ENCODE assay signal across 8 cellular contexts in the genomic region with DNA sequence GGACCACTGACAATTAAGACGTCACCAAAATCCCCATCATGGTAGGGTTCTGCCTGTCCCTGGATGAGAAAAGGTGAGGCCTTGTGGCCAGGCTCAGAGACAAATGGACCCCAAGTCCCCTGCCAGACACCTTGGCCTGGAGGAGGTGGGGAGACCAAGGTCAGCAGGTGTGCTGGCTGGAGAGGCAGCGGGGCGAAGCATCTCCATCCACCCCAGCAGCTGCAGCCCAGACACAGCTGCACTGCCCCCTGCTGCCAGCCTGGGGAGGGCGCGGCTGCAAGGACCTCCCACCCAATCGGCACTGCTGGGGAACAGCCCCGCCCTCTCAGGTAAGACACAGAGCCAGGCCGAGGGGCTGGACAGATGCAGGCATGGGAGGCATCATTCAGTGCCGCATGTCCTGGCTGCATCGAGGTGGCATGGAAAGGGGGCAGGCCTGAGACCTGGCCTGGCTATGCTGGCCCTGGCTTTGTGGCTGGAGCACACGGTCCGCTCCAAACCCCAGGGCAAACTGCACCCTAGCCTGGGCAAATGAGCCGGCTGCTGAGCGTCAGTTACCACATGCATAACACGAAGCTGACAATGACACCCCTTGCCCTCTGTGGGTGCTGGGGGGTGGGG. TPM values are rescaled to one million over a fixed set of nuclear protein-coding genes. Genes with fewer than 3 reads are reported as not detected.
DNase-seq lines count a peak whose midpoint lies in the region; ATAC-seq, FAIRE-seq and TF ChIP-seq lines count a peak whose summit lies in the region.

No MANE protein-coding gene starts in this region.

- H4K20me1 ChIP-seq in IMR-90 (ENCODE audit: insufficient read depth, low read length) (peaks cover 3% of the 10 kb centered on the region; the same call in 1 of the 2 replicates), H1 (replicated peaks in 1 of 2; ENCODE audit: control insufficient read depth in 1 of 2, insufficient read depth in 2 of 2, low read length in 2 of 2) (no peaks in the 10 kb centered on the region)

- H2BK5ac ChIP-seq in IMR-90 (ENCODE audit: low read depth, low read length, poor library complexity, severe bottlenecking) = no peak overlapping the region
- H2BK5ac ChIP-seq in H1 (ENCODE audit: low read depth, low read length) = no peak overlapping the region

- H3K23ac ChIP-seq in IMR-90 (ENCODE audit: low read depth, low read length) (no peak overlapping the region), H1 (ENCODE audit: insufficient read length) (no peak overlapping the region)

- H3K79me2 ChIP-seq in H1 (ENCODE audit: control insufficient read depth in 1 of 2, insufficient read depth in 2 of 2, low read length in 2 of 2) = no peaks in the 10 kb centered on the region

- intact Hi-C loops in IMR-90 (cut with micrococcal nuclease) = no loop called here

- H3K79me1 ChIP-seq in IMR-90 (ENCODE audit: low read depth in 1 of 2, low read length in 2 of 2) = peaks cover 0 to 19% of the 10 kb centered on the region in 2 experiments; a peak in 2 of 4 replicates
- H3K79me1 ChIP-seq in H1 (ENCODE audit: low read depth, low read length) = no peaks in the 10 kb centered on the region

- H3K23me2 ChIP-seq in H1 (ENCODE audit: low read depth, low read length) = no peaks in the 10 kb centered on the region

- H3K27me3 ChIP-seq in IMR-90 (ENCODE audit: control insufficient read depth, insufficient read depth, low read length) = no peaks in the 10 kb centered on the region
- no peaks in the 10 kb centered on the region for H3K27me3 ChIP-seq in H1 (replicated peaks in 1 of 4; ENCODE audit: control insufficient read depth in 3 of 4, extremely low read depth in 1 of 4, insufficient read depth in 3 of 4, low read length in 3 of 4)

- H2BK12ac ChIP-seq in H1 (ENCODE audit: low read depth, low read length) = peak overlapping the region; percentile 92; the same call in 1 of the 2 replicates

- H3K36me3 ChIP-seq in IMR-90 (ENCODE audit: control insufficient read depth, insufficient read depth, low read length) (peaks cover 8% of the 10 kb centered on the region; the same call in 1 of the 2 replicates), H1 (ENCODE audit: control insufficient read depth in 2 of 4, insufficient read depth in 4 of 4, low read length in 3 of 4) (no peaks in the 10 kb centered on the region; a peak in 1 of 8 replicates)

- no peak for TF ChIP-seq RAD21 in IMR-90 (IDR thresholded peaks at IDR 0.05; ENCODE audit: low read length)
- peak; percentile 63 to 71 for TF ChIP-seq RAD21 in H1 (IDR thresholded peaks at IDR 0.05 in 1 of 2, conservative IDR thresholded peaks at IDR 0.05 in 1 of 2; ENCODE audit: low read depth in 2 of 2, low read length in 2 of 2)

- DNase-seq in ELF-1 (ENCODE audit: low read depth, low spot score) (peak; percentile 90), IMR-90 (no peak), H1 (ENCODE audit: low read depth in 1 of 2, low spot score in 2 of 2) (peak; percentile 47 to 90), NCI-H2081 treated with DMSO at 0.1 percent for 48 hours (lab: John Stamatoyannopoulos, UW) (no peak), ureter (ENCODE audit: low spot score) (no peak)
- DNase-seq in activated CD4-positive, alpha-beta T cell treated with anti-CD3 and anti-CD28 coated beads, Interleukin-2, amount 50 U/mL, for 1 hour = peak; percentile 73
- DNase-seq in stimulated activated CD4-positive, alpha-beta T cell treated with anti-CD3 and anti-CD28 coated beads, Interleukin-12 subunit alpha, Interleukin-12 subunit beta, amount 100 ng/mL, for 48 hours (ENCODE audit: low read depth in 2 of 3, low spot score in 1 of 3) = peak; percentile 42 to 64 (median 60)

- in situ Hi-C loops in IMR-90 (cut with MboI; ENCODE audit: low sequenced_read_pairs) = no loop called here

- H3K9me3 ChIP-seq in IMR-90 (ENCODE audit: control insufficient read depth, insufficient read depth, low read length) (no peaks in the 10 kb centered on the region), H1 (ENCODE audit: insufficient read depth in 2 of 2, low read depth in 1 of 2, low read length in 1 of 2) (no peaks in the 10 kb centered on the region)

- peak overlapping the region; percentile 78 for H3K4ac ChIP-seq in IMR-90 (ENCODE audit: low read depth, low read length)
- no peak overlapping the region for H3K4ac ChIP-seq in H1 (replicated peaks; ENCODE audit: insufficient read length, low read depth, low read length)

- H2BK15ac ChIP-seq in IMR-90 (ENCODE audit: low read depth, low read length) = peak overlapping the region; percentile 67; the same call in 1 of the 3 replicates
- peak overlapping the region; percentile 92; the same call in 1 of the 2 replicates for H2BK15ac ChIP-seq in H1 (ENCODE audit: low read length)

- H3K27ac ChIP-seq in IMR-90 (ENCODE audit: insufficient read depth, low read length) (no peak overlapping the region; the same call in 1 of the 2 replicates), H1 (ENCODE audit: low read depth, low read length) (no peak overlapping the region)

- no peak for ATAC-seq in IMR-90 (ENCODE audit: low read depth)
- ATAC-seq in HG03460 (IDR thresholded peaks at IDR 0.05; ENCODE audit: unreplicated experiment) = no peak

- H3K18ac ChIP-seq in IMR-90 (ENCODE audit: low read depth, low read length) (no peak overlapping the region), H1 (ENCODE audit: extremely low read depth, low read length) (peak overlapping the region; percentile 71; the same call in 1 of the 2 replicates)

- H4K8ac ChIP-seq in IMR-90 (ENCODE audit: low read depth in 2 of 2, low read length in 2 of 2) (peak overlapping the region; percentile 37 to 88; a peak in 1 of 4 replicates), H1 (ENCODE audit: extremely low read depth, insufficient read depth, low read length) (no peak overlapping the region)

- 0 out of 2 replicates have a peak overlapping the region, but pooled peaks have one; percentile 13 for H4K5ac ChIP-seq in IMR-90 (ENCODE audit: low read depth, low read length)
- no peak overlapping the region for H4K5ac ChIP-seq in H1 (ENCODE audit: insufficient read length, low read depth, low read length)

- TF ChIP-seq EP300 in H1 (IDR thresholded peaks at IDR 0.05; ENCODE audit: borderline replicate concordance in 1 of 2, low read depth in 2 of 2, low read length in 2 of 2) = no peak

- CTCF ChIA-PET in IMR-90 (lab: Yijun Ruan, JAX) (interaction anchor here (0.6 kb wide), 2 partner anchors 77 to 251 kb away, joined by 3 read pairs; no protein-coding TSS in a partner anchor), H1 (lab: Charles Lee; ENCODE audit: partially characterized antibody) (interaction anchor here (0.7 to 21.5 kb wide), 21 partner anchors 9 to 238 kb away, joined by 3 to 312 read pairs (median 4); partner anchors contain the start of gene MFNG)

- no peak overlapping the region for H3K56ac ChIP-seq in IMR-90 (ENCODE audit: extremely low read depth, insufficient read depth, low read length)
- no peak overlapping the region for H3K56ac ChIP-seq in H1 (replicated peaks; ENCODE audit: insufficient read length, low read depth, low read length)

- no peak overlapping the region for H3K9ac ChIP-seq in IMR-90 (ENCODE audit: low read depth, low read length)
- H3K9ac ChIP-seq in H1 (replicated peaks in 1 of 4; ENCODE audit: extremely low read depth in 1 of 4, low read depth in 3 of 4, low read length in 3 of 4) = no peak overlapping the region

- WGBS in IMR-90 (ENCODE audit: extremely low coverage in 2 of 2, insufficient read length in 1 of 2), 2 experiments = 74% methylated on average over 5 of the region's 15 CpGs; no CpG with 5 or more reads in 1 of the 2 experiments
- 36% methylated on average over 14 of the region's 15 CpGs; no CpG with 5 or more reads in 1 of the 2 experiments for WGBS in H1 (ENCODE audit: extremely low coverage in 1 of 2, insufficient coverage in 1 of 2, insufficient read length in 1 of 2, insufficient replicate concordance in 2 of 2, low coverage in 1 of 2, low lambda C conversion rate in 2 of 2, missing lambda C conversion rate in 1 of 2), 2 experiments

- dilution Hi-C loops in IMR-90 (cut with HindIII; ENCODE audit: low sequenced_read_pairs, unreplicated experiment) = no loop called here

- H4K91ac ChIP-seq in IMR-90 (ENCODE audit: insufficient read depth, low read depth, low read length) = peak overlapping the region; percentile 74
- no peak overlapping the region for H4K91ac ChIP-seq in H1 (replicated peaks; ENCODE audit: insufficient read length, low read length)

- H3K4me2 ChIP-seq in IMR-90 (ENCODE audit: low read depth, low read length) = no peak overlapping the region
- H3K4me2 ChIP-seq in H1 (ENCODE audit: insufficient read depth in 1 of 2, low read depth in 2 of 2, low read length in 2 of 2) = peak overlapping the region in 1 of 2 experiments; percentile 17; a peak in 1 of 4 replicates

- TF ChIP-seq CTCF in IMR-90 (conservative IDR thresholded peaks at IDR 0.05; ENCODE audit: low read depth, low read length) = peak; percentile 17; the same call in 1 of the 2 replicates
- peak; percentile 79 to 94 (median 91) for TF ChIP-seq CTCF in H1 (IDR thresholded peaks at IDR 0.05; ENCODE audit: control extremely low read depth in 1 of 3, insufficient read depth in 1 of 3, low read depth in 1 of 3, low read length in 3 of 3)

- peak overlapping the region; percentile 71 for H2AK9ac ChIP-seq in IMR-90 (replicated peaks; ENCODE audit: low read depth, low read length, poor library complexity)

- no peak overlapping the region for H3K4me3 ChIP-seq in IMR-90 (ENCODE audit: insufficient read depth, low read depth, low read length)
- H3K4me3 ChIP-seq in H1 (ENCODE audit: extremely low read depth in 1 of 4, insufficient read depth in 2 of 4, low read depth in 3 of 4, low read length in 4 of 4) = no peak overlapping the region

- TF ChIP-seq POLR2A in IMR-90 (IDR thresholded peaks at IDR 0.05; ENCODE audit: low read depth, low read length) (no peak), H1 (IDR thresholded peaks at IDR 0.05; ENCODE audit: control extremely low read depth in 1 of 2, low read depth in 2 of 2, low read length in 2 of 2) (no peak)

- BruUV-seq in IMR-90 (replicated peaks; lab: Mats Ljungman, UMichigan) = no TSS peak

- POLR2A ChIA-PET in IMR-90 (lab: Charles Lee; ENCODE audit: unreplicated experiment) (no interaction called here), H1 (lab: Charles Lee; ENCODE audit: partially characterized antibody) (interaction anchor here (1.4 to 2.3 kb wide), 2 partner anchors 12 to 63 kb away, joined by 5 to 6 read pairs; partner anchors contain the start of gene MFNG)

- H2BK20ac ChIP-seq in IMR-90 (ENCODE audit: low read depth, low read length) = peak overlapping the region; percentile 67; the same call in 1 of the 2 replicates
- H2BK20ac ChIP-seq in H1 (ENCODE audit: low read length) = no peak overlapping the region

- H3K14ac ChIP-seq in IMR-90 (replicated peaks; ENCODE audit: low read depth, low read length) = peak overlapping the region; percentile 35; the same call in 1 of the 2 replicates
- H3K14ac ChIP-seq in H1 (ENCODE audit: insufficient read length) = no peak overlapping the region

- peak; percentile 57 for FAIRE-seq in H1 (lab: Jason Lieb, UNC)

- H3K9me1 ChIP-seq in IMR-90 (ENCODE audit: insufficient read depth, low read length) = peaks cover 17% of the 10 kb centered on the region

- H2BK120ac ChIP-seq in IMR-90 (ENCODE audit: low read depth, low read length) (peak overlapping the region; percentile 83), H1 (replicated peaks; ENCODE audit: low read depth, low read length) (no peak overlapping the region)

- H2AK5ac ChIP-seq in IMR-90 (ENCODE audit: low read depth, low read length) (peak overlapping the region; percentile 89), H1 (ENCODE audit: low read depth, low read length) (no peak overlapping the region)

- H2AFZ ChIP-seq in IMR-90 (replicated peaks; ENCODE audit: low read length, poor library complexity) = peak overlapping the region; percentile 40
- no peak overlapping the region for H2AFZ ChIP-seq in H1 (ENCODE audit: low read length)

- H3K4me1 ChIP-seq in IMR-90 (ENCODE audit: control insufficient read depth, insufficient read depth, low read length) (peaks cover 24% of the 10 kb centered on the region), H1 (replicated peaks in 1 of 4; ENCODE audit: control insufficient read depth in 3 of 4, insufficient read depth in 4 of 4, low read length in 3 of 4) (peaks cover 0 to 23% (median 11%) of the 10 kb centered on the region in 4 experiments; a peak in 5 of 7 replicates)

RNA-seq across cellular contexts. Expression of gene MFNG, which starts 12.2 kb away (rescaled TPM):
- not detected in 2 replicates for total RNA-seq in IMR-90 (2012; rRNA removed)
- 0.15 and 0.24 TPM in 2 replicates for polyA plus RNA-seq in IMR-90 (2012; rRNA removed)
- 0.08 and 0.34 TPM in 2 replicates for polyA plus RNA-seq in IMR-90 (2012; cell fraction: cytosol; rRNA removed)
- 0.91 and 1.7 TPM in 2 replicates for polyA plus RNA-seq in IMR-90 (2012; cell fraction: nucleus; rRNA removed; ENCODE audit: low replicate concordance)
- total RNA-seq in H1 (2021; fragmentation: NEBNext Ultra II Directional; extraction: Animal tissue kit (Norgen Biotek cat#: 25700)) = 1.7 and 1.8 TPM in 2 replicates
- 5.5 and 8.0 TPM in 2 replicates for polyA plus RNA-seq in H1 (2011; rRNA removed)
- polyA plus RNA-seq in H1 (2011; cell fraction: cytosol; rRNA removed) = 5.4 TPM
- 11.5 TPM for polyA plus RNA-seq in H1 (2011; cell fraction: nucleus; rRNA removed)
- 1.7 to 3.1 TPM (median 2.6 TPM) in 4 replicates for polyA plus RNA-seq in H1 (2012, experiment 1 of 2)
- 1.5 TPM for polyA plus RNA-seq in H1 (2012, experiment 2 of 2)
- polyA plus RNA-seq in H1 (2013, experiment 1 of 2) = 2.4 TPM
- 2.8 TPM for polyA plus RNA-seq in H1 (2013, experiment 2 of 2)
- polyA minus RNA-seq in H1 (2011; rRNA and poly(A)+ RNA removed) = 1.3 and 1.6 TPM in 2 replicates
- 6.8 TPM for polyA minus RNA-seq in H1 (2011; cell fraction: cytosol; rRNA and poly(A)+ RNA removed)
- 4.9 TPM for polyA minus RNA-seq in H1 (2011; cell fraction: nucleus; rRNA and poly(A)+ RNA removed)
- 20.3 TPM for total RNA-seq in ureter

RNA-seq across cellular contexts. Expression of gene CARD10, which starts 20.8 kb away (rescaled TPM):
- total RNA-seq in IMR-90 (2012; rRNA removed) (6.1 TPM in 2 replicates), ureter (14.9 TPM)
- polyA plus RNA-seq in IMR-90 (2012; rRNA removed) (18.4 and 19.8 TPM in 2 replicates), H1 (2011; rRNA removed) (13.5 and 17.4 TPM in 2 replicates)
- 9.8 and 18.6 TPM in 2 replicates for polyA plus RNA-seq in IMR-90 (2012; cell fraction: cytosol; rRNA removed)
- 23.8 and 66.7 TPM in 2 replicates for polyA plus RNA-seq in IMR-90 (2012; cell fraction: nucleus; rRNA removed; ENCODE audit: low replicate concordance)
- 14.4 and 14.6 TPM in 2 replicates for total RNA-seq in H1 (2021; fragmentation: NEBNext Ultra II Directional; extraction: Animal tissue kit (Norgen Biotek cat#: 25700))
- polyA plus RNA-seq in H1 (2011; cell fraction: cytosol; rRNA removed) = 11.2 TPM
- polyA plus RNA-seq in H1 (2011; cell fraction: nucleus; rRNA removed) = 23.7 TPM
- 7.9 to 13.1 TPM (median 11.6 TPM) in 4 replicates for polyA plus RNA-seq in H1 (2012, experiment 1 of 2)
- 11.4 TPM for polyA plus RNA-seq in H1 (2012, experiment 2 of 2)
- polyA plus RNA-seq in H1 (2013, experiment 1 of 2) = 9.2 TPM
- polyA plus RNA-seq in H1 (2013, experiment 2 of 2) = 9.2 TPM
- 6.8 and 7.5 TPM in 2 replicates for polyA minus RNA-seq in H1 (2011; rRNA and poly(A)+ RNA removed)
- polyA minus RNA-seq in H1 (2011; cell fraction: cytosol; rRNA and poly(A)+ RNA removed) = 11.4 TPM
- polyA minus RNA-seq in H1 (2011; cell fraction: nucleus; rRNA and poly(A)+ RNA removed) = 5.0 TPM

Comparison
In these comparisons a context has a peak if more than half of its experiments do, and no peak if none do; other contexts are left out.
1. DNase-seq: peak in ELF-1 (single experiment), activated CD4-positive, alpha-beta T cell treated with anti-CD3 and anti-CD28 coated beads, Interleukin-2, amount 50 U/mL, for 1 hour (single experiment), H1 (2 of 2) and stimulated activated CD4-positive, alpha-beta T cell treated with anti-CD3 and anti-CD28 coated beads, Interleukin-12 subunit alpha, Interleukin-12 subunit beta, amount 100 ng/mL, for 48 hours (3 of 3); none in IMR-90 (single experiment), NCI-H2081 treated with DMSO at 0.1 percent for 48 hours (single experiment) and ureter (single experiment).